18 cellular contexts compared by ENCODE assay signal in the genomic region with DNA sequence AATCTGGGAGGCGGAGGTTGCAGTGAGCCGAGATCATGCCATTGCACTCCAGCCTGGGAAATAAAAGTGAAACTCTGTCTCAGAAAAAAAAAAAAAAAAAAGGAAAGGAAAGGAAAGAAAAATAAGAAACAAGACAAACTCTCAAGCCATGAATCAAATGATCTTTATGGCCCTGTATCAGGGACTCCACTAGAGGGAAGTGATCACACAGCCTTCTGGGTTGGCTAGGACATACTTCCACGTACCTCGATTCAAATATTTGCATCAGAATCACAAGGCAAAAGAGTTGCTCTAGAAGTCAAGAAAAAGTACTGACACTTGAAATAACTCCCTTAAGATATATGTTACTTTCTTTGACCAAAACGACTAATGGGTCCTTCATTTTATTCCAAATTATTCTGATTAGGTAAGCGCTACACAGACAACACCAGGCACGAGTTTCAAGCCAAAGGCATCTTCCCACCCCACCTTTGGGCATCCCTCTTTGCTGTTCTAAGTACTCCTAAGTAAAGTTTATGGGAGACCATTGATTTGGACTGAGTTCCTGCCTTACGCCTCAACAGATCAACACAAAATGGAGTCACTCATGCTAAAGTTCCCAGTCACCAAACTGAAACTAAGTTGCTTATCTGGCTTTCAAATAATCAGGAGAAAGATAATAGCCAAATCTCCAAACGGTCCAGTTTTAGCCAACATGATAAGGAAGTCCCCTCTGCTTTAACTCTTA.
DNase-seq lines count a peak whose midpoint lies in the region; ATAC-seq, FAIRE-seq and TF ChIP-seq lines count a peak whose summit lies in the region.
"Had no signal": no experiment of that assay in that cellular context is flagged by ENCODE, and none has a peak within 500 bp of the region (broad histone marks: within the 10 kb centered on the region; RNA-seq: fewer than 3 reads in every experiment).

No MANE protein-coding gene starts in this region.

- no peak overlapping the region for H3K27ac Mint-ChIP-seq in stimulated activated naive CD8-positive, alpha-beta T cell treated with anti-CD3 and anti-CD28 coated beads, Interleukin-15, amount 100 ng/mL, for 72 hours
- H3K27ac Mint-ChIP-seq: activated CD4-positive, alpha-beta T cell treated with anti-CD3 and anti-CD28 coated beads, Interleukin-2, amount 10 ng/mL, durations not matched to agents 24 days and 14 days had no signal

- no peaks in the 10 kb centered on the region for H3K27me3 ChIP-seq in Panc1 (ENCODE audit: control insufficient read depth, insufficient read depth, low read length)
- no peaks in the 10 kb centered on the region for H3K27me3 ChIP-seq in gastrocnemius medialis
- H3K27me3 ChIP-seq: gastroesophageal sphincter, spleen had no signal

- BruUV-seq in Panc1 (replicated peaks; lab: Mats Ljungman, UMichigan), result no TSS peak

- H3K4me1 ChIP-seq in Panc1 (ENCODE audit: control insufficient read depth, insufficient read depth, low read length) (no peaks in the 10 kb centered on the region), gastrocnemius medialis (no peaks in the 10 kb centered on the region)
- H3K4me1 ChIP-seq: gastroesophageal sphincter, spleen had no signal

- H3K4me3 ChIP-seq in Panc1 (ENCODE audit: low read depth in 2 of 2, low read length in 2 of 2), result no peak overlapping the region
- no peak overlapping the region for H3K4me3 ChIP-seq in gastrocnemius medialis
- H3K4me3 ChIP-seq: dorsolateral prefrontal cortex, gastroesophageal sphincter, spleen had no signal

- H3K27ac ChIP-seq in Panc1 (ENCODE audit: low read length) (no peak overlapping the region), gastrocnemius medialis (no peak overlapping the region)
- H3K27ac ChIP-seq: dorsolateral prefrontal cortex, gastroesophageal sphincter, spleen had no signal

- peak; percentile 40 for ATAC-seq in stimulated activated naive CD8-positive, alpha-beta T cell treated with anti-CD3 and anti-CD28 coated beads, Interleukin-15, Interleukin-2, amounts not matched to agents 100 U/mL and 50 U/mL, for 24 hours
- no peak for ATAC-seq in stimulated activated naive CD8-positive, alpha-beta T cell treated with anti-CD3 and anti-CD28 coated beads, Interleukin-15, amount 100 ng/mL, for 72 hours
- ATAC-seq in Panc1 (no peak), gastrocnemius medialis (no peak)
- ATAC-seq: gastroesophageal sphincter had no signal

- H3K27me3 Mint-ChIP-seq in stimulated activated naive CD8-positive, alpha-beta T cell treated with anti-CD3 and anti-CD28 coated beads, Interleukin-15, amount 100 ng/mL, for 72 hours, result no peaks in the 10 kb centered on the region
- H3K27me3 Mint-ChIP-seq: activated CD4-positive, alpha-beta T cell treated with anti-CD3 and anti-CD28 coated beads, Interleukin-2, amount 10 ng/mL, durations not matched to agents 24 days and 14 days had no signal

- H3K36me3 ChIP-seq in Panc1 (ENCODE audit: control insufficient read depth, insufficient read depth, low read length) (no peaks in the 10 kb centered on the region), gastrocnemius medialis (no peaks in the 10 kb centered on the region)
- H3K36me3 ChIP-seq: gastroesophageal sphincter, spleen had no signal

- POLR2A ChIA-PET in Panc1 (lab: Charles Lee), result no interaction called here

- CTCF ChIA-PET in Panc1 (lab: Charles Lee), result no interaction called here

- TF ChIP-seq POLR2A in gastrocnemius medialis (IDR thresholded peaks at IDR 0.05), result no peak

- no peak for DNase-seq in stimulated activated naive CD8-positive, alpha-beta T cell treated with anti-CD3 and anti-CD28 coated beads, Interleukin-15, Interleukin-2, amounts not matched to agents 100 U/mL and 50 U/mL, for 24 hours
- DNase-seq in stimulated activated naive CD8-positive, alpha-beta T cell treated with anti-CD3 and anti-CD28 coated beads, Interleukin-15, amount 100 ng/mL, for 72 hours, result no peak
- DNase-seq in Panc1 (ENCODE audit: low read depth, low spot score) (no peak), fibroblast of peridontal ligament (ENCODE audit: extremely low read depth) (peak; percentile 70), urothelium cell line (ENCODE audit: low spot score) (no peak), gastrocnemius medialis (no peak)
- no peak for DNase-seq in stimulated activated CD4-positive, alpha-beta T cell treated with anti-CD3 and anti-CD28 coated beads, Interleukin-4, amount 100 ng/mL, for 1 hour
- DNase-seq in activated naive CD4-positive, alpha-beta T cell (lab: John Stamatoyannopoulos, UW), result no peak
- DNase-seq: activated CD4-positive, alpha-beta T cell treated with anti-CD3 and anti-CD28 coated beads, Interleukin-2, amount 10 ng/mL, durations not matched to agents 24 days and 14 days; dorsolateral prefrontal cortex; NCI-H1417 treated with DMSO at 0.1 percent for 48 hours; NCI-H446 treated with DMSO at 0.1 percent for 48 hours; occipital lobe; spleen; substantia nigra; T-helper 2 cell had no signal

- in situ Hi-C loops in Panc1 (cut with HindIII; ENCODE audit: low pct_unique_long_range_greater_than_20kb, low sequenced_read_pairs), result no loop called here
- in situ Hi-C loops in gastrocnemius medialis (cut with MboI; ENCODE audit: low sequenced_read_pairs in 4 of 4), result no loop called here

- no peak overlapping the region for H3K4me3 Mint-ChIP-seq in stimulated activated naive CD8-positive, alpha-beta T cell treated with anti-CD3 and anti-CD28 coated beads, Interleukin-15, amount 100 ng/mL, for 72 hours
- H3K4me3 Mint-ChIP-seq: activated CD4-positive, alpha-beta T cell treated with anti-CD3 and anti-CD28 coated beads, Interleukin-2, amount 10 ng/mL, durations not matched to agents 24 days and 14 days had no signal

- FAIRE-seq in urothelium cell line (lab: Jason Lieb, UNC), result no peak
- FAIRE-seq: astrocyte had no signal

- H3K9me3 Mint-ChIP-seq in stimulated activated naive CD8-positive, alpha-beta T cell treated with anti-CD3 and anti-CD28 coated beads, Interleukin-15, amount 100 ng/mL, for 72 hours, result no peaks in the 10 kb centered on the region
- H3K9me3 Mint-ChIP-seq: activated CD4-positive, alpha-beta T cell treated with anti-CD3 and anti-CD28 coated beads, Interleukin-2, amount 10 ng/mL, durations not matched to agents 24 days and 14 days had no signal

- TF ChIP-seq CTCF in Panc1 (IDR thresholded peaks at IDR 0.05), result peak; percentile 25; the same call in 1 of the 2 replicates
- TF ChIP-seq CTCF in gastrocnemius medialis (IDR thresholded peaks at IDR 0.05 in 4 of 5, conservative IDR thresholded peaks at IDR 0.05 in 1 of 5), result no peak

- intact Hi-C loops in Panc1 (cut with micrococcal nuclease; ENCODE audit: unreplicated experiment), result no loop called here
- intact Hi-C loops in gastrocnemius medialis (cut with DNase I; ENCODE audit: low total_unique reads), result no loop called here

- peaks cover 19% of the 10 kb centered on the region for H3K4me1 Mint-ChIP-seq in stimulated activated naive CD8-positive, alpha-beta T cell treated with anti-CD3 and anti-CD28 coated beads, Interleukin-15, amount 100 ng/mL, for 72 hours

- H3K9me3 ChIP-seq in Panc1 (ENCODE audit: control insufficient read depth, insufficient read depth, low read depth, low read length), result no peaks in the 10 kb centered on the region
- no peaks in the 10 kb centered on the region for H3K9me3 ChIP-seq in gastrocnemius medialis
- H3K9me3 ChIP-seq: gastroesophageal sphincter, spleen had no signal
